Comparison of ENCODE assay signal across 9 cellular contexts in the genomic region with DNA sequence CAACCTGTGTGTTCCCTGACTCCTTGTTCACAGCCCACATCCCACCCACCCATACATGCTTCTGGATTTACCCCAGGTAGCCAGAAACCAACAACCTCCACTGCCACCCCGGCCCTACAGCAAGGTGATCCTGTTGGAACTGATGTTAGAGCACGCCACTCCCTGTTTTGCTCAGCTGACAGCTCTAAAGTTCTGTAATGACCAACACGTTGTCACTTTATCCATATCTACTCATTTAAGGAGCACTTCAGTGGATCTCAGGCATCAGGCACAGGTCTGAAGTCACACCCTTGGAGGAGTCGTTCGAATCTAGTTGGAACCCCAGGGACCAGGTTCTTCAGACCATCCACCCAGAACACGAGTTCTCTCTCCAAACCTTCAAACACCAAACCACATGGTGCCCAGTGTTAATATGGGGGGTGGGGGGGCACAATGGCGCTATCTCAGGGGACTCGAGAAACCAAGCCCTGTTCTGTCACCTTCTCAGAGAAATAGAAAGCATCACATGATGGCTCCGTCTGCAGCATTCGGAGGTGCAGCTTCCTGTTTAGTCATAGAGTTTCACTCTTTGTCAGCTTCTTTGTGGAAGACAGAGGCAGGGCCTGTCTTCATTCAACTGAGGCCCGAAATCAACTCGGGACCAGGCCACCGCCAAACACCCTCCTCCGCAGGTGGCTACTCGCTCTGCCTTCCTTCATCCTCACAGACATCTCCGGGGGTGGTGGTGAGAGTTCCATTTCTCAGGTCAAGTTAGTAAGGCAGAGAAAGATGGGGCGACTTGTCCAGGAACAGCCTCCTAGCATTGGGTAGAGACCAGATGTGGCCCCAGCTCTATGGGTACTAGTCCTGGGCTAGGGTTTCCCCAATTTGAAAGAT.
DNase-seq lines count a peak whose midpoint lies in the region; ATAC-seq and TF ChIP-seq lines count a peak whose summit lies in the region.
"Had no signal": no experiment of that assay in that cellular context is flagged by ENCODE, and none has a peak within 500 bp of the region (broad histone marks: within the 10 kb centered on the region; RNA-seq: fewer than 3 reads in every experiment).

No MANE protein-coding gene starts in this region.

- peaks cover 5% of the 10 kb centered on the region; the same call in 1 of the 2 replicates for H3F3A ChIP-seq in Loucy (ENCODE audit: low read depth)

- H3K27me3 Mint-ChIP-seq in CD8-positive, alpha-beta memory T cell = no peaks in the 10 kb centered on the region
- no peaks in the 10 kb centered on the region for H3K27me3 Mint-ChIP-seq in activated T-helper 17 cell treated with anti-CD3 and anti-CD28 coated beads, Interleukin-2, amount 50 U/mL, for 72 hours
- H3K27me3 Mint-ChIP-seq in progenitor cell of endocrine pancreas = no peaks in the 10 kb centered on the region

- H3K27ac Mint-ChIP-seq in CD8-positive, alpha-beta memory T cell = peak overlapping the region; percentile 99 to 100 (median 100)
- H3K27ac Mint-ChIP-seq in activated T-helper 17 cell treated with anti-CD3 and anti-CD28 coated beads, Interleukin-2, amount 50 U/mL, for 72 hours = peak overlapping the region; percentile 98
- H3K27ac Mint-ChIP-seq in progenitor cell of endocrine pancreas = no peak overlapping the region

- no peaks in the 10 kb centered on the region for H4K20me1 ChIP-seq in Loucy (ENCODE audit: insufficient read depth, low read length, poor library complexity, severe bottlenecking)

- H3K27me3 ChIP-seq in CD8-positive, alpha-beta memory T cell (ENCODE audit: insufficient read depth, low read length, poor library complexity, severe bottlenecking) = no peaks in the 10 kb centered on the region
- H3K27me3 ChIP-seq in Loucy (ENCODE audit: insufficient read depth, low read length, poor library complexity, severe bottlenecking) = no peaks in the 10 kb centered on the region
- H3K27me3 ChIP-seq: body of pancreas had no signal

- peaks cover 70 to 96% (median 84%) of the 10 kb centered on the region in 3 donors for H3K4me1 Mint-ChIP-seq in CD8-positive, alpha-beta memory T cell
- H3K4me1 Mint-ChIP-seq in activated T-helper 17 cell treated with anti-CD3 and anti-CD28 coated beads, Interleukin-2, amount 50 U/mL, for 72 hours = peaks cover 66% of the 10 kb centered on the region
- peaks cover 3% of the 10 kb centered on the region for H3K4me1 Mint-ChIP-seq in progenitor cell of endocrine pancreas (ENCODE audit: low read depth)

- peaks cover 12% of the 10 kb centered on the region for H3K36me3 ChIP-seq in CD8-positive, alpha-beta memory T cell (ENCODE audit: insufficient read depth, low read length)
- peaks cover 19% of the 10 kb centered on the region; the same call in 1 of the 2 replicates for H3K36me3 ChIP-seq in Loucy (ENCODE audit: insufficient read depth, low read length)

- POLR2A ChIA-PET in CD8-positive, alpha-beta memory T cell (lab: Charles Lee) = interaction anchor here (0.6 to 2.6 kb wide), 5 partner anchors 11 to 131 kb away, joined by 4 to 9 read pairs (median 8); no protein-coding TSS in a partner anchor

- H3K4me2 ChIP-seq in Loucy (ENCODE audit: low read depth, low read length, poor library complexity, severe bottlenecking) = peak overlapping the region; percentile 43

- H2AFZ ChIP-seq in Loucy (ENCODE audit: low read length) = no peak overlapping the region

- peak; percentile 70 for ATAC-seq in GM21515 (IDR thresholded peaks at IDR 0.05; ENCODE audit: unreplicated experiment)
- peak; percentile 71 for ATAC-seq in activated T-helper 17 cell treated with anti-CD3 and anti-CD28 coated beads, Interleukin-2, amount 50 U/mL, for 72 hours (replicated peaks)
- no peak for ATAC-seq in SK-N-SH treated with all-trans-retinoic acid at 6 μM for 48 hours
- ATAC-seq: body of pancreas had no signal

- H3K4me3 ChIP-seq in CD8-positive, alpha-beta memory T cell (ENCODE audit: low read length) = peak overlapping the region; percentile 20
- no peak overlapping the region for H3K4me3 ChIP-seq in Loucy (ENCODE audit: low read length, poor library complexity, severe bottlenecking)
- H3K4me3 ChIP-seq: body of pancreas had no signal

- H3K9me3 ChIP-seq in CD8-positive, alpha-beta memory T cell (ENCODE audit: low read length) = no peaks in the 10 kb centered on the region
- no peaks in the 10 kb centered on the region for H3K9me3 ChIP-seq in Loucy (ENCODE audit: insufficient read depth, low read depth, low read length)
- H3K9me3 ChIP-seq: body of pancreas had no signal

- peak overlapping the region; percentile 83 for H3K27ac ChIP-seq in CD8-positive, alpha-beta memory T cell (ENCODE audit: low read depth, low read length)
- H3K27ac ChIP-seq: body of pancreas had no signal

- no peaks in the 10 kb centered on the region for H3K9me3 Mint-ChIP-seq in CD8-positive, alpha-beta memory T cell
- H3K9me3 Mint-ChIP-seq in activated T-helper 17 cell treated with anti-CD3 and anti-CD28 coated beads, Interleukin-2, amount 50 U/mL, for 72 hours = no peaks in the 10 kb centered on the region
- H3K9me3 Mint-ChIP-seq in progenitor cell of endocrine pancreas (ENCODE audit: low read depth) = no peaks in the 10 kb centered on the region

- H3K36me3 Mint-ChIP-seq in CD8-positive, alpha-beta memory T cell = peaks cover 16 to 70% (median 18%) of the 10 kb centered on the region in 3 donors
- H3K36me3 Mint-ChIP-seq in activated T-helper 17 cell treated with anti-CD3 and anti-CD28 coated beads, Interleukin-2, amount 50 U/mL, for 72 hours (ENCODE audit: low read depth) = peaks cover 83% of the 10 kb centered on the region
- H3K36me3 Mint-ChIP-seq in progenitor cell of endocrine pancreas (ENCODE audit: insufficient read depth) = no peaks in the 10 kb centered on the region

- H3K9me2 ChIP-seq in Loucy (replicated peaks; ENCODE audit: low read depth, low read length) = no peaks in the 10 kb centered on the region

- H3K79me2 ChIP-seq in Loucy (ENCODE audit: insufficient read depth, low read length) = peaks cover 11% of the 10 kb centered on the region; the same call in 1 of the 2 replicates

- peak overlapping the region; percentile 30 to 91 (median 86) for H3K4me3 Mint-ChIP-seq in CD8-positive, alpha-beta memory T cell
- H3K4me3 Mint-ChIP-seq in activated T-helper 17 cell treated with anti-CD3 and anti-CD28 coated beads, Interleukin-2, amount 50 U/mL, for 72 hours = peak overlapping the region; percentile 85
- no peak overlapping the region for H3K4me3 Mint-ChIP-seq in progenitor cell of endocrine pancreas (ENCODE audit: low read depth)

- H3K9ac ChIP-seq in Loucy (ENCODE audit: low read depth, low read length, poor library complexity, severe bottlenecking) = no peak overlapping the region

- peaks cover 67% of the 10 kb centered on the region for H3K4me1 ChIP-seq in CD8-positive, alpha-beta memory T cell (ENCODE audit: insufficient read depth, low read length)
- peaks cover 49% of the 10 kb centered on the region for H3K4me1 ChIP-seq in Loucy (ENCODE audit: insufficient read depth, low read length, poor library complexity, severe bottlenecking)

- no peak for TF ChIP-seq CTCF in Loucy (conservative IDR thresholded peaks at IDR 0.05; ENCODE audit: low read length)
- TF ChIP-seq CTCF in progenitor cell of endocrine pancreas (IDR thresholded peaks at IDR 0.05; ENCODE audit: unreplicated experiment) = no peak

- peak; percentile 46 to 86 (median 63) for DNase-seq in CD8-positive, alpha-beta memory T cell
- DNase-seq in stimulated activated CD4-positive, alpha-beta T cell treated with anti-CD3 and anti-CD28 coated beads, Interleukin-1b, Interleukin-23, amount 100 ng/mL, for 24 hours (ENCODE audit: low read depth in 4 of 4, low spot score in 1 of 4) = peak; percentile 26 to 54 (median 36)
- DNase-seq in progenitor cell of endocrine pancreas (ENCODE audit: low spot score, unreplicated experiment) (no peak), ureter (ENCODE audit: low spot score) (no peak)

- CTCF ChIA-PET in CD8-positive, alpha-beta memory T cell (lab: Charles Lee) = interaction anchor here (0.6 to 3.0 kb wide), 8 partner anchors 11 to 194 kb away, joined by 3 to 24 read pairs (median 6); partner anchors contain the start of gene NFATC2

TF ChIP-seq in SK-N-SH treated with all-trans-retinoic acid at 6 μM for 48 hours, 23 proteins besides CTCF, POLR2A, EP300 and RAD21 (continues in another document):
- TF ChIP-seq CSRNP3 (CRISPR knock-in tag; IDR thresholded peaks at IDR 0.05) (no peak), BACH2 (CRISPR knock-in tag; IDR thresholded peaks at IDR 0.05; ENCODE audit: borderline replicate concordance) (no peak), ISL1 (CRISPR knock-in tag; IDR thresholded peaks at IDR 0.05) (no peak), POU6F1 (CRISPR knock-in tag; IDR thresholded peaks at IDR 0.05; ENCODE audit: borderline replicate concordance, low read depth) (no peak), ZFP30 (CRISPR knock-in tag; IDR thresholded peaks at IDR 0.05) (no peak)

Comparison
In these comparisons a context has a peak if more than half of its experiments do, and no peak if none do; other contexts are left out.
1. DNase-seq: peak in CD8-positive, alpha-beta memory T cell (5 of 5) and stimulated activated CD4-positive, alpha-beta T cell treated with anti-CD3 and anti-CD28 coated beads, Interleukin-1b, Interleukin-23, amount 100 ng/mL, for 24 hours (4 of 4); none in progenitor cell of endocrine pancreas (single experiment) and ureter (single experiment).